13 cellular contexts compared by ENCODE assay signal in the genomic region with DNA sequence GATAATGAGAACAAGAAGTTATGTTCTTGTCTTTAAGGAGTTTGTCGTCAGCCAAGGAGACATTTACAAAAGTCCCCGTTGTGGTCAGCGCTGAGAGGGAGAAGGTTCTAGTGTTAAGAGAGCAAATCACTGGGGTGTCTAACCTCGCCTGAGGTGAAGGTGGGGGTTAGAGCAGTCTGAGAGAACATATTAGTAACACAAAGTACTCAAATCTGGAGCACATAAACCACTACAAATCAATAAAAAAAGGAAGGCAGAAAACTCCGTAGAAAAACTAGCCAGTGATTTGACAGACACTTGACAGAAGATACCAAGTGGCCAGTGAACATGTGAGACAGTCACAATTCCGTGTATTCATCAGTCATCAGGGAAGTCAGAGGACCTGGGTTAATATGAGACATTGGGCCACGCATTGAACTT. TPM values are rescaled to one million over a fixed set of nuclear protein-coding genes. Genes with fewer than 3 reads are reported as not detected.
DNase-seq lines count a peak whose midpoint lies in the region; ATAC-seq, FAIRE-seq and TF ChIP-seq lines count a peak whose summit lies in the region.
"Had no signal": no experiment of that assay in that cellular context is flagged by ENCODE, and none has a peak within 500 bp of the region (broad histone marks: within the 10 kb centered on the region; RNA-seq: fewer than 3 reads in every experiment).

No MANE protein-coding gene starts in this region.

- no peak overlapping the region for H3K4me3 ChIP-seq in BLaER1
- no peak overlapping the region for H3K4me3 ChIP-seq in muscle layer of duodenum (ENCODE audit: low read depth in 1 of 2, low read length in 2 of 2)
- H3K4me3 ChIP-seq in pancreas, result no peak overlapping the region
- H3K4me3 ChIP-seq: SJSA1 had no signal

- H4K20me1 ChIP-seq in BLaER1, result peaks cover 5% of the 10 kb centered on the region; the same call in 1 of the 2 replicates

- H3K27me3 ChIP-seq in BLaER1 (no peaks in the 10 kb centered on the region), muscle layer of duodenum (ENCODE audit: low read depth, low read length) (no peaks in the 10 kb centered on the region), pancreas (no peaks in the 10 kb centered on the region)
- H3K27me3 ChIP-seq: SJSA1 had no signal

- ATAC-seq in GM18873 (IDR thresholded peaks at IDR 0.05; ENCODE audit: low FRiP score, unreplicated experiment), result peak; percentile 48
- peak; percentile 65 for ATAC-seq in HG03439 (IDR thresholded peaks at IDR 0.05; ENCODE audit: unreplicated experiment)
- ATAC-seq in pancreas, result no peak
- no peak for ATAC-seq in GM21576 (IDR thresholded peaks at IDR 0.05; ENCODE audit: unreplicated experiment)

- intact Hi-C loops in pancreas (cut with DNase I), result no loop called here

- peak overlapping the region; percentile 91 for H3K4me2 ChIP-seq in BLaER1

- FAIRE-seq in pancreas (lab: Jason Lieb, UNC), result no peak
- FAIRE-seq: endothelial cell of umbilical vein had no signal

- H3K9me3 ChIP-seq in BLaER1 (no peaks in the 10 kb centered on the region), muscle layer of duodenum (ENCODE audit: control insufficient read depth in 1 of 2, low read length in 2 of 2) (no peaks in the 10 kb centered on the region), pancreas (no peaks in the 10 kb centered on the region)
- H3K9me3 ChIP-seq: SJSA1 had no signal

- peaks cover 100% of the 10 kb centered on the region for H3K4me1 ChIP-seq in BLaER1
- H3K4me1 ChIP-seq in muscle layer of duodenum (ENCODE audit: control insufficient read depth in 1 of 2, insufficient read depth in 2 of 2, low read length in 2 of 2), result peaks cover 28 to 36% of the 10 kb centered on the region in 2 donors
- H3K4me1 ChIP-seq in pancreas, result no peaks in the 10 kb centered on the region

- H3K27ac ChIP-seq in BLaER1 (peak overlapping the region; percentile 69; the same call in 1 of the 2 replicates), muscle layer of duodenum (ENCODE audit: low read length) (peak overlapping the region; percentile 22), pancreas (no peak overlapping the region)
- H3K27ac ChIP-seq: SJSA1 had no signal

- H3K36me3 ChIP-seq in BLaER1 (peaks cover 44% of the 10 kb centered on the region), muscle layer of duodenum (ENCODE audit: control insufficient read depth in 1 of 2, insufficient read depth in 2 of 2, low read length in 2 of 2) (peaks cover 11 to 13% of the 10 kb centered on the region in 2 donors), pancreas (no peaks in the 10 kb centered on the region)

- 69 to 71% methylated on average over 7 of the region's 7 CpGs for WGBS in pancreas, 2 donors

- H3K9ac ChIP-seq in BLaER1, result peak overlapping the region; percentile 49; the same call in 1 of the 2 replicates

- TF ChIP-seq CTCF in pancreas (IDR thresholded peaks at IDR 0.05), result no peak

- DNase-seq in pancreas (no peak), NCI-H146 treated with DMSO at 0.1 percent for 48 hours (lab: John Stamatoyannopoulos, UW; ENCODE audit: unreplicated experiment) (no peak)
- no peak for DNase-seq in central memory CD4-positive, alpha-beta T cell
- DNase-seq: activated CD4-positive, alpha-beta T cell treated with anti-CD3 and anti-CD28 coated beads, Interleukin-2, amount 50 U/mL, for 1 hour; NCI-H526; trophoblast cell had no signal

RNA-seq across cellular contexts. Expression of gene CDS2, which starts 45.4 kb away (rescaled TPM):
- total RNA-seq in pancreas, result 10 to 100 TPM; 12.7 to 27.1 (median 15.8) TPM
- 10 to 100 TPM in 1 of 2 donors, 1 to 10 TPM in 1; 4.6 to 11.8 TPM for polyA plus RNA-seq in pancreas

RNA-seq across cellular contexts. Expression of gene PCNA, which starts 52.4 kb away (rescaled TPM):
- 10 to 100 TPM; 10.9 to 23.2 (median 16.8) TPM for total RNA-seq in pancreas
- polyA plus RNA-seq in pancreas, result 10 to 100 TPM; 13.9 to 27.4 TPM

RNA-seq across cellular contexts. Expression of gene TMEM230, which starts 59.3 kb away (rescaled TPM):
- 10 to 100 TPM; 28.2 to 49.7 (median 43.4) TPM for total RNA-seq in pancreas
- polyA plus RNA-seq in pancreas, result 10 to 100 TPM; 76.3 to 98.8 TPM

Comparison
In these comparisons a context has a peak if more than half of its experiments do, and no peak if none do; other contexts are left out.
1. H3K27ac ChIP-seq: peak in BLaER1 (single experiment) and muscle layer of duodenum (single experiment); none in pancreas (0 of 4).
2. ATAC-seq: peak in GM18873 (single experiment) and HG03439 (single experiment); none in pancreas (0 of 4) and GM21576 (single experiment).